6 cellular contexts compared by ENCODE assay signal in the genomic region with DNA sequence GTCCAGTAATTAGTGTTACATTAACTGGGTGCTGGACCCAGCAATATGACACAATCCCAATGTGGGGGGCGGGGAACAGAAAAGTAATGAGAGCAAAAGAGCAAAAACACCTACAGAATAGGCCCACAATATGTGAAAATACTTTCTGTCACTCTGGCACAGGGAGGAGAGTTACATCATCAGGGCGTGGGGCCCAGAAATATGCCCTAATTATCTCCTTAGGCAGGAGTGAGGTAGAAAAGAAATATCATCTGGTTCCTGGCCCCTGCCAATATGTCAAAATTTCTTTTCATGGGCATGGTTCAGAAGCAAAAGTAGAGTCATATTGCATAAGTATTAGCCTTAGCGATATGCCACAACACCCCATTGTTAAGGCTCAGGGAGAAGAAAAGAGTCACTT.
"Had no signal": no experiment of that assay in that cellular context is flagged by ENCODE, and none has a peak within 500 bp of the region (broad histone marks: within the 10 kb centered on the region; RNA-seq: fewer than 3 reads in every experiment).

No MANE protein-coding gene starts in this region.

- H3K4me3 Mint-ChIP-seq: GM23338, H9 had no signal

- DNase-seq: H9, HCEC 1CT, IMR-90, KG1 had no signal

- H3K4me1 Mint-ChIP-seq: GM23338, H9 had no signal

- ATAC-seq: GM23338, K562 had no signal

- H3K27ac Mint-ChIP-seq: GM23338, H9 had no signal

- H3K9me3 Mint-ChIP-seq: H9 had no signal

- H3K4me3 ChIP-seq: GM23338, K562 had no signal
